Comparison of ENCODE assay signal across 1 cellular context in the genomic region with DNA sequence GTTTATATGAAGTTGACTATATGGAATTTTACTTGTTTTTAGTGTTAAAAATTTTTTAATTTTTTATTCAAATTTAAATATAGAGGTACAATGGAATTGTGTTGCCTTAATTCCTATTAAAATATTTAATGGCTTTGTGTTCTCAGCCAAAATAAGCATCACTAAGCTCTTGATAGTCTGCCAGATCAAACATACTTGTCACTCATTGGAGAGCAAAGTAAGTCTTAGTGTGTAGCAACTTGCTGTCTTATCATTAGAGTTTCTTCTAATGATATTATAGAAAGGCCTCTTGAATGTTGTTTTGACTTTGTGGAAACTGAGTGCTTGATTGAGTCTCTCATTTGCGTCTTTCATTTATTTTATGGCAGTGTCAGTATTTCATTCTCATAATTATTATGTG.
TF ChIP-seq lines count a peak whose summit lies in the region.

No MANE protein-coding gene starts in this region.

TF ChIP-seq in SK-N-SH, 30 proteins besides CTCF, POLR2A, EP300 and RAD21 (continued from another document):
- TF ChIP-seq TCF12 (IDR thresholded peaks at IDR 0.05) (no peak), FOXJ3 (CRISPR knock-in tag; IDR thresholded peaks at IDR 0.05) (no peak)
